ENCODE assay signal across 1 cellular context in the genomic region with DNA sequence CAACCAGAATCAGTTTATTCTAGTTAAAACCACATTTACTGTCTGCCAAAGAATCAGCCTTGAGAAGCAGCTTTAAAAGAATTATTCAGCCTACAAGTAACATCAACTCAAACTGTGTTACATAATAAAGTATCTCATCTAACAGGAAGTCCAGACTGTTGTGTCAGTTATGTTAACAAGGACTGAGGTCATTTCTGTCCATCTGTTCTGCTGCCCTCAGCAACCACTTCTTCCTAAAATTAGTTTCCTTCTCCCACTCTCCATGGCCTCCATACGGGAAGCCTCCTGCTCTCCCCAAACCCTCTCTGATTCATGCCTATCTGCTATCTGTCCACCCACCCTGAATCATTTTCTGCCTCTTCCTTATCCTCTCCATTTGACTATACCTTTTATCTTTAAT.
TF ChIP-seq lines count a peak whose summit lies in the region.

No MANE protein-coding gene starts in this region.

TF ChIP-seq in IMR-90, 13 proteins besides CTCF, POLR2A, EP300 and RAD21 (continued from another document):
- TF ChIP-seq CHD1 (IDR thresholded peaks at IDR 0.05; ENCODE audit: low read depth, low read length) (no peak), MAFK (IDR thresholded peaks at IDR 0.05; ENCODE audit: low read depth, low read length) (no peak)
- TF ChIP-seq, protein P1, sequence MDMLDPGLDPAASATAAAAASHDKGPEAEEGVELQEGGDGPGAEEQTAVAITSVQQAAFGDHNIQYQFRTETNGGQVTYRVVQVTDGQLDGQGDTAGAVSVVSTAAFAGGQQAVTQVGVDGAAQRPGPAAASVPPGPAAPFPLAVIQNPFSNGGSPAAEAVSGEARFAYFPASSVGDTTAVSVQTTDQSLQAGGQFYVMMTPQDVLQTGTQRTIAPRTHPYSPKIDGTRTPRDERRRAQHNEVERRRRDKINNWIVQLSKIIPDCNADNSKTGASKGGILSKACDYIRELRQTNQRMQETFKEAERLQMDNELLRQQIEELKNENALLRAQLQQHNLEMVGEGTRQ (IDR thresholded peaks at IDR 0.05; ENCODE audit: low read depth, low read length): no peak
TF ChIP-seq in IMR-90: peak in this region for 0.
